ENCODE assay signal across 1 cellular context in the genomic region with DNA sequence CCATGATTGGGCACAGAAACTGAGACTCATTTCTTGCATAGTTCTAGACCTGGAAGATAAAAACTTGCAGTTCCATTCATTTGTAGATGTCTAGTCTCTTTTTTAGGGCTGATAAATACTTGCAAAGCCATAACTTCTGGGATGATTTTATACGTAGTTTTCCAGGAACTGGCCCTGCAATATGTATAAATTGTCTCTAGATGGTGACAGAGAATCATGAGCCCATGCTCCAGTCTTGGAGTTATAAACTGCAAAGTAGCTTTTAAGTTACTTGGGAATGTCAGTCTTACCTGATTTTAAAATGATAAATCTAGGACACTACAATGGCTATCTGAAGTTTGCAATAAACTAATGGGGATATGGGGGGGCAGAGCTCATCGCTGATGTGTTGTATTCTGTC.
TF ChIP-seq lines count a peak whose summit lies in the region.

No MANE protein-coding gene starts in this region.

TF ChIP-seq in H1, 55 proteins besides CTCF, POLR2A, EP300 and RAD21:
- TF ChIP-seq CBX8 (IDR thresholded peaks at IDR 0.05; ENCODE audit: borderline replicate concordance, low read depth, low read length) (no peak), YY1 (IDR thresholded peaks at IDR 0.05; ENCODE audit: low read depth, low read length) (no peak), POLR2AphosphoS5 (IDR thresholded peaks at IDR 0.05; ENCODE audit: low read depth, low read length) (no peak), BACH1 (IDR thresholded peaks at IDR 0.05; ENCODE audit: low read length) (no peak), BCL11A (IDR thresholded peaks at IDR 0.05; ENCODE audit: low read depth in 2 of 2, low read length in 2 of 2) (no peak), TEAD4 (IDR thresholded peaks at IDR 0.05; ENCODE audit: low read depth, low read length) (no peak), MAFK (IDR thresholded peaks at IDR 0.05; ENCODE audit: low read depth, low read length) (no peak), SAP30 (IDR thresholded peaks at IDR 0.05; ENCODE audit: insufficient read depth, insufficient replicate concordance, low read length) (no peak), JUND (IDR thresholded peaks at IDR 0.05; ENCODE audit: low read length) (no peak), SRF (IDR thresholded peaks at IDR 0.05; ENCODE audit: low read depth, low read length) (no peak), BRCA1 (IDR thresholded peaks at IDR 0.05; ENCODE audit: low read depth, low read length) (no peak), CTBP2 (IDR thresholded peaks at IDR 0.05; ENCODE audit: borderline replicate concordance, insufficient read depth, insufficient read length, low read length) (no peak), HDAC6 (IDR thresholded peaks at IDR 0.05; ENCODE audit: low read depth, low read length) (no peak), RNF2 (IDR thresholded peaks at IDR 0.05; ENCODE audit: borderline replicate concordance, low read depth, low read length, missing control alignments, poor library complexity, severe bottlenecking) (no peak), SIN3A (conservative IDR thresholded peaks at IDR 0.05 in 1 of 2, IDR thresholded peaks at IDR 0.05 in 1 of 2; ENCODE audit: low read depth in 1 of 2, low read length in 2 of 2) (no peak), KDM5A (IDR thresholded peaks at IDR 0.05; ENCODE audit: low read length) (no peak), CREB1 (IDR thresholded peaks at IDR 0.05) (no peak), KDM4A (IDR thresholded peaks at IDR 0.05; ENCODE audit: low read depth, low read length, severe bottlenecking) (no peak)
- TF ChIP-seq, protein P1, sequence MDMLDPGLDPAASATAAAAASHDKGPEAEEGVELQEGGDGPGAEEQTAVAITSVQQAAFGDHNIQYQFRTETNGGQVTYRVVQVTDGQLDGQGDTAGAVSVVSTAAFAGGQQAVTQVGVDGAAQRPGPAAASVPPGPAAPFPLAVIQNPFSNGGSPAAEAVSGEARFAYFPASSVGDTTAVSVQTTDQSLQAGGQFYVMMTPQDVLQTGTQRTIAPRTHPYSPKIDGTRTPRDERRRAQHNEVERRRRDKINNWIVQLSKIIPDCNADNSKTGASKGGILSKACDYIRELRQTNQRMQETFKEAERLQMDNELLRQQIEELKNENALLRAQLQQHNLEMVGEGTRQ (IDR thresholded peaks at IDR 0.05; ENCODE audit: low read length): no peak
- TF ChIP-seq, protein P2, sequence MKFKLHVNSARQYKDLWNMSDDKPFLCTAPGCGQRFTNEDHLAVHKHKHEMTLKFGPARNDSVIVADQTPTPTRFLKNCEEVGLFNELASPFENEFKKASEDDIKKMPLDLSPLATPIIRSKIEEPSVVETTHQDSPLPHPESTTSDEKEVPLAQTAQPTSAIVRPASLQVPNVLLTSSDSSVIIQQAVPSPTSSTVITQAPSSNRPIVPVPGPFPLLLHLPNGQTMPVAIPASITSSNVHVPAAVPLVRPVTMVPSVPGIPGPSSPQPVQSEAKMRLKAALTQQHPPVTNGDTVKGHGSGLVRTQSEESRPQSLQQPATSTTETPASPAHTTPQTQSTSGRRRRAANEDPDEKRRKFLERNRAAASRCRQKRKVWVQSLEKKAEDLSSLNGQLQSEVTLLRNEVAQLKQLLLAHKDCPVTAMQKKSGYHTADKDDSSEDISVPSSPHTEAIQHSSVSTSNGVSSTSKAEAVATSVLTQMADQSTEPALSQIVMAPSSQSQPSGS (IDR thresholded peaks at IDR 0.05; ENCODE audit: low read length): no peak
